8 cellular contexts compared by ENCODE assay signal in genomic region chr17:64780096-64781012, GRCh38.
A peak's percentile ranks its signal among the peaks of the same experiment; 100 is the strongest.
DNase-seq lines count a peak whose midpoint lies in the region; ATAC-seq, FAIRE-seq and TF ChIP-seq lines count a peak whose summit lies in the region.

No MANE protein-coding gene starts in this region.

- TF ChIP-seq CTCF in A673 (conservative IDR thresholded peaks at IDR 0.05; ENCODE audit: low read depth, low read length) (no peak), HEK293 (tag by site-specific recombination; IDR thresholded peaks at IDR 0.05) (no peak), activated B cell treated with CpG ODN at 0.5 μM for 24 hours (IDR thresholded peaks at IDR 0.05) (no peak), cardiac fibroblast (IDR thresholded peaks at IDR 0.05; ENCODE audit: low read depth, low read length) (no peak), right lobe of liver (IDR thresholded peaks at IDR 0.05) (no peak)

- H3K4me3 ChIP-seq in A673 (ENCODE audit: low read depth, low read length, poor library complexity, severe bottlenecking) = peak overlapping the region; percentile 32
- peak overlapping the region; percentile 29 for H3K4me3 ChIP-seq in HEK293 (ENCODE audit: low read depth, low read length)
- H3K4me3 ChIP-seq in cardiac fibroblast (replicated peaks in 1 of 2; ENCODE audit: low read depth in 2 of 2, low read length in 2 of 2) = peak overlapping the region; percentile 32 to 39
- peak overlapping the region; percentile 29 to 44 (median 37) for H3K4me3 ChIP-seq in right lobe of liver

- H3K27me3 Mint-ChIP-seq in activated B cell treated with CpG ODN at 0.5 μM for 24 hours = peaks cover 5% of the 10 kb centered on the region

- H3K27ac Mint-ChIP-seq in activated B cell treated with CpG ODN at 0.5 μM for 24 hours = no peak overlapping the region

- ATAC-seq in activated B cell treated with CpG ODN at 0.5 μM for 24 hours (ENCODE audit: low read depth) (peak; percentile 56), right lobe of liver (peak; percentile 23 to 55 (median 33)), GM19455 (IDR thresholded peaks at IDR 0.05; ENCODE audit: unreplicated experiment) (no peak)

- peaks cover 10% of the 10 kb centered on the region for H3K36me3 Mint-ChIP-seq in activated B cell treated with CpG ODN at 0.5 μM for 24 hours (ENCODE audit: low read depth)

- H3K27me3 ChIP-seq in A673 (replicated peaks; ENCODE audit: insufficient read depth, low read depth, low read length, poor library complexity) (peaks cover 37% of the 10 kb centered on the region), right lobe of liver (no peaks in the 10 kb centered on the region)

- 0% methylated on average over 2 of the region's 69 CpGs for WGBS in right lobe of liver (ENCODE audit: insufficient coverage, low coverage, low lambda C conversion rate, missing lambda C conversion rate)

- intact Hi-C loops in A673 (cut with micrococcal nuclease; ENCODE audit: unreplicated experiment) (no loop called here), activated B cell treated with CpG ODN at 0.5 μM for 24 hours (cut with micrococcal nuclease) (no loop called here), right lobe of liver (cut with DNase I) (no loop called here)

- POLR2A ChIA-PET in A673 (lab: Charles Lee; ENCODE audit: low non-redundant PET) = no interaction called here
- POLR2A ChIA-PET in HEK293 (lab: Yijun Ruan, JAX) = no interaction called here
- POLR2A ChIA-PET in activated B cell treated with CpG ODN at 0.5 μM for 24 hours (lab: Charles Lee) = interaction anchor here (0.5 to 1.1 kb wide), 3 partner anchors 219 to 320 kb away, joined by 3 to 6 read pairs (median 4); no protein-coding TSS in a partner anchor

- no peak overlapping the region for H3K27ac ChIP-seq in A673 (ENCODE audit: low read depth, low read length, poor library complexity, severe bottlenecking)
- H3K27ac ChIP-seq in HEK293 (ENCODE audit: extremely low read depth, low read depth, low read length) = no peak overlapping the region
- H3K27ac ChIP-seq in right lobe of liver = peak overlapping the region in 1 of 3 donors; percentile 19

- H3K9me3 Mint-ChIP-seq in activated B cell treated with CpG ODN at 0.5 μM for 24 hours = no peaks in the 10 kb centered on the region

- peak; percentile 78 for DNase-seq in A673 (ENCODE audit: low spot score)
- DNase-seq in activated B cell treated with CpG ODN at 0.5 μM for 24 hours = peak; percentile 56
- DNase-seq in cardiac fibroblast (ENCODE audit: low read depth in 2 of 2) = peak in 1 of 2 donors; percentile 12
- DNase-seq in right lobe of liver = peak; percentile 66 to 75 (median 73)
- peak; percentile 52 for DNase-seq in stimulated activated CD8-positive, alpha-beta memory T cell treated with anti-CD3 and anti-CD28 coated beads, Interleukin-12 subunit alpha, Interleukin-12 subunit beta, amount 100 ng/mL, for 4 hours (ENCODE audit: low read depth)
- DNase-seq in urothelium cell line (ENCODE audit: low spot score) = no peak

- no TSS peak for BruUV-seq in A673 (replicated peaks; lab: Mats Ljungman, UMichigan)

- H3K36me3 ChIP-seq in A673 (ENCODE audit: insufficient read depth, low read length, poor library complexity, severe bottlenecking) (no peaks in the 10 kb centered on the region), HEK293 (ENCODE audit: control insufficient read depth in 2 of 2, insufficient read depth in 1 of 2, low read length in 2 of 2) (peaks cover 0 to 22% of the 10 kb centered on the region in 2 experiments; a peak in 2 of 3 replicates), right lobe of liver (no peaks in the 10 kb centered on the region)

- H3K9me3 ChIP-seq in A673 (ENCODE audit: low read depth, low read length, poor library complexity, severe bottlenecking) (no peaks in the 10 kb centered on the region), HEK293 (ENCODE audit: control insufficient read depth, insufficient read depth, low read depth, low read length) (no peaks in the 10 kb centered on the region), right lobe of liver (no peaks in the 10 kb centered on the region)

- no peak for FAIRE-seq in urothelium cell line (lab: Jason Lieb, UNC)

- H3K4me1 ChIP-seq in A673 (ENCODE audit: insufficient read depth, low read length, poor library complexity, severe bottlenecking) (peaks cover 35% of the 10 kb centered on the region), HEK293 (ENCODE audit: control insufficient read depth, insufficient read depth, low read length) (no peaks in the 10 kb centered on the region), right lobe of liver (peaks cover 0 to 47% (median 3%) of the 10 kb centered on the region in 4 donors)

- CTCF ChIA-PET in A673 (lab: Charles Lee) (no interaction called here), HEK293 (lab: Yijun Ruan, JAX) (interaction anchor here (0.6 to 1.0 kb wide), 2 partner anchors 361 to 882 kb away, joined by 3 to 5 read pairs; no protein-coding TSS in a partner anchor), activated B cell treated with CpG ODN at 0.5 μM for 24 hours (lab: Charles Lee) (no interaction called here)

- H3K4me1 Mint-ChIP-seq in activated B cell treated with CpG ODN at 0.5 μM for 24 hours = peaks cover 44% of the 10 kb centered on the region

- peak overlapping the region; percentile 76 for H3K4me3 Mint-ChIP-seq in activated B cell treated with CpG ODN at 0.5 μM for 24 hours

- peak; percentile 19 for TF ChIP-seq POLR2A in right lobe of liver (IDR thresholded peaks at IDR 0.05)

TF ChIP-seq in HEK293, 187 proteins besides CTCF, POLR2A, EP300 and RAD21 (continues in another document):
- no peak for TF ChIP-seq TRIM28 (IDR thresholded peaks at IDR 0.05; ENCODE audit: borderline replicate concordance, low read length)
- TF ChIP-seq ZNF600 (tag by site-specific recombination; IDR thresholded peaks at IDR 0.05) = no peak
- no peak for TF ChIP-seq BCL11A (tag by site-specific recombination; IDR thresholded peaks at IDR 0.05; ENCODE audit: low read depth)
- no peak for TF ChIP-seq ZSCAN16 (tag by site-specific recombination; IDR thresholded peaks at IDR 0.05)
- no peak for TF ChIP-seq ZNF146 (tag by site-specific recombination; IDR thresholded peaks at IDR 0.05)
- no peak for TF ChIP-seq ZNF701 (tag by site-specific recombination; IDR thresholded peaks at IDR 0.05)
- no peak for TF ChIP-seq ZNF776 (tag by site-specific recombination; IDR thresholded peaks at IDR 0.05; ENCODE audit: borderline replicate concordance)
- no peak for TF ChIP-seq EGR2 (tag by site-specific recombination; IDR thresholded peaks at IDR 0.05; ENCODE audit: low read depth)
- TF ChIP-seq KLF17 (tag by site-specific recombination; IDR thresholded peaks at IDR 0.05) = no peak
- no peak for TF ChIP-seq ZNF501 (tag by site-specific recombination; IDR thresholded peaks at IDR 0.05)
- no peak for TF ChIP-seq ZNF747 (tag by site-specific recombination; IDR thresholded peaks at IDR 0.05)
- no peak for TF ChIP-seq ZNF558 (tag by site-specific recombination; IDR thresholded peaks at IDR 0.05)
- TF ChIP-seq ZBTB11 (tag by site-specific recombination; conservative IDR thresholded peaks at IDR 0.05; ENCODE audit: low read depth) = no peak
